7 cellular contexts compared by ENCODE assay signal in the genomic region with DNA sequence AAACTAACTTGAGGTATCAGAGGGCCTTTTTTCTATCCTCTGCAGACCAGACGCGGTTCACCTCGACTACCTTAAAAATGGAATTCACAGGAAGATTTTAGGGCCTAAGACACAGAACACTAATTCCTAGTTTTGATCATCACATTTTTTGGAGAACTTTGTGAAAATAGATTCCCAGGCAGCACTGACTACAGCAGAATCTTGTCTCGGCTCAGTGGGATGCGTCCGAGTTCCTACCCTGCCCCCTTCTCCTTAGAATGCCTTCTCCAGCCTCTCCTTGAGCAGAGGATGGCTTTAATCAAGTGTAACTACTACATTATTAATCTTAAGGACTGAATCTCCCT. TPM values are rescaled to one million over a fixed set of nuclear protein-coding genes. Genes with fewer than 3 reads are reported as not detected.
DNase-seq lines count a peak whose midpoint lies in the region; ATAC-seq and TF ChIP-seq lines count a peak whose summit lies in the region.

No MANE protein-coding gene starts in this region.

- CTCF ChIA-PET in activated CD8-positive, alpha-beta T cell treated with anti-CD3 and anti-CD28 coated beads, Interleukin-2, amount 10 ng/mL, durations not matched to agents 7 days and 5 days (lab: Charles Lee): no interaction called here

- no peaks in the 10 kb centered on the region for H3K9me3 Mint-ChIP-seq in activated CD8-positive, alpha-beta T cell treated with anti-CD3 and anti-CD28 coated beads, Interleukin-2, amount 10 ng/mL, durations not matched to agents 7 days and 5 days (ENCODE audit: insufficient read depth)
- H3K9me3 Mint-ChIP-seq in stimulated activated naive B cell treated with anti-CD40 and anti-IgM and Interleukin-4, amounts not matched to agents 10 μg/mL and 1 μg/mL and 100 μg/mL, for 72 hours: peaks cover 0 to 3% of the 10 kb centered on the region in 2 donors

- no peak for ATAC-seq in activated CD8-positive, alpha-beta T cell treated with anti-CD3 and anti-CD28 coated beads, Interleukin-2, amount 10 ng/mL, durations not matched to agents 7 days and 5 days
- ATAC-seq in stimulated activated naive B cell treated with anti-CD40 and anti-IgM and Interleukin-4, amounts not matched to agents 10 μg/mL and 1 μg/mL and 100 μg/mL, for 72 hours (replicated peaks): no peak
- no peak for ATAC-seq in GM18870 (IDR thresholded peaks at IDR 0.05; ENCODE audit: unreplicated experiment)

- POLR2A ChIA-PET in activated CD8-positive, alpha-beta T cell treated with anti-CD3 and anti-CD28 coated beads, Interleukin-2, amount 10 ng/mL, durations not matched to agents 7 days and 5 days (lab: Charles Lee): interaction anchor here (1.0 to 3.2 kb wide), 3 partner anchors 8 to 268 kb away, joined by 3 to 47 read pairs (median 3); a partner anchor contains a TSS

- H3K27ac ChIP-seq in iPS DF 6.9 (ENCODE audit: low read length): no peak overlapping the region

- peak overlapping the region; percentile 92 for H3K4me3 Mint-ChIP-seq in activated CD8-positive, alpha-beta T cell treated with anti-CD3 and anti-CD28 coated beads, Interleukin-2, amount 10 ng/mL, durations not matched to agents 7 days and 5 days
- peak overlapping the region; percentile 94 to 96 for H3K4me3 Mint-ChIP-seq in stimulated activated naive B cell treated with anti-CD40 and anti-IgM and Interleukin-4, amounts not matched to agents 10 μg/mL and 1 μg/mL and 100 μg/mL, for 72 hours

- TF ChIP-seq CTCF in HFF-Myc (IDR thresholded peaks at IDR 0.05; ENCODE audit: low read depth, low read length, missing control alignments): no peak

- peaks cover 30% of the 10 kb centered on the region for H3K4me1 Mint-ChIP-seq in activated CD8-positive, alpha-beta T cell treated with anti-CD3 and anti-CD28 coated beads, Interleukin-2, amount 10 ng/mL, durations not matched to agents 7 days and 5 days (ENCODE audit: low read depth)
- H3K4me1 Mint-ChIP-seq in stimulated activated naive B cell treated with anti-CD40 and anti-IgM and Interleukin-4, amounts not matched to agents 10 μg/mL and 1 μg/mL and 100 μg/mL, for 72 hours: peaks cover 8 to 17% of the 10 kb centered on the region in 2 donors

- no peaks in the 10 kb centered on the region for H3K27me3 Mint-ChIP-seq in activated CD8-positive, alpha-beta T cell treated with anti-CD3 and anti-CD28 coated beads, Interleukin-2, amount 10 ng/mL, durations not matched to agents 7 days and 5 days (ENCODE audit: low read depth)
- H3K27me3 Mint-ChIP-seq in stimulated activated naive B cell treated with anti-CD40 and anti-IgM and Interleukin-4, amounts not matched to agents 10 μg/mL and 1 μg/mL and 100 μg/mL, for 72 hours: no peaks in the 10 kb centered on the region

- H3K36me3 ChIP-seq in iPS DF 6.9 (ENCODE audit: control insufficient read depth, insufficient read depth, low read length): no peaks in the 10 kb centered on the region

- WGBS in iPS DF 6.9 (ENCODE audit: insufficient coverage, insufficient read length): no CpG with 5 or more reads among the region's 6 CpGs

- H3K27ac Mint-ChIP-seq in activated CD8-positive, alpha-beta T cell treated with anti-CD3 and anti-CD28 coated beads, Interleukin-2, amount 10 ng/mL, durations not matched to agents 7 days and 5 days: peak overlapping the region; percentile 98
- H3K27ac Mint-ChIP-seq in stimulated activated naive B cell treated with anti-CD40 and anti-IgM and Interleukin-4, amounts not matched to agents 10 μg/mL and 1 μg/mL and 100 μg/mL, for 72 hours: peak overlapping the region; percentile 98

- peak overlapping the region; percentile 76 for H3K4me3 ChIP-seq in HFF-Myc (replicated peaks; ENCODE audit: low read depth, low read length)
- H3K4me3 ChIP-seq in iPS DF 6.9 (ENCODE audit: low read length): peak overlapping the region; percentile 95; the same call in 1 of the 2 replicates

- peaks cover 7% of the 10 kb centered on the region for H3K36me3 Mint-ChIP-seq in activated CD8-positive, alpha-beta T cell treated with anti-CD3 and anti-CD28 coated beads, Interleukin-2, amount 10 ng/mL, durations not matched to agents 7 days and 5 days (ENCODE audit: low read depth)
- peaks cover 7 to 17% of the 10 kb centered on the region in 2 donors for H3K36me3 Mint-ChIP-seq in stimulated activated naive B cell treated with anti-CD40 and anti-IgM and Interleukin-4, amounts not matched to agents 10 μg/mL and 1 μg/mL and 100 μg/mL, for 72 hours

- no peaks in the 10 kb centered on the region for H3K9me3 ChIP-seq in iPS DF 6.9 (ENCODE audit: control insufficient read depth, insufficient read depth, low read length)

- H3K27me3 ChIP-seq in iPS DF 6.9 (ENCODE audit: control insufficient read depth, insufficient read depth, low read length): no peaks in the 10 kb centered on the region

- no peak for DNase-seq in HFF-Myc (ENCODE audit: extremely low read depth, low read depth)
- DNase-seq in activated CD8-positive, alpha-beta T cell treated with anti-CD3 and anti-CD28 coated beads, Interleukin-2, amount 10 ng/mL, durations not matched to agents 7 days and 5 days: no peak
- no peak for DNase-seq in iPS DF 6.9 (ENCODE audit: low read depth, low spot score)
- no peak for DNase-seq in stimulated activated naive B cell treated with anti-CD40 and anti-IgM and Interleukin-4, amounts not matched to agents 10 μg/mL and 1 μg/mL and 100 μg/mL, for 72 hours
- no peak for DNase-seq in SKM-1 (lab: John Stamatoyannopoulos, UW; ENCODE audit: unreplicated experiment)
- DNase-seq in NCI-H2081 treated with DMSO at 0.1 percent for 48 hours (lab: John Stamatoyannopoulos, UW): no peak

- H3K4me1 ChIP-seq in iPS DF 6.9 (ENCODE audit: control insufficient read depth, insufficient read depth, low read length): no peaks in the 10 kb centered on the region

RNA-seq across cellular contexts. Expression of a gene that starts 0.4 kb away (rescaled TPM):
- 10 to 100 TPM in 1 of 2 experiments, 1 to 10 TPM in 1; 6.9 to 10.8 TPM for total RNA-seq in activated CD8-positive, alpha-beta T cell treated with anti-CD3 and anti-CD28 coated beads, Interleukin-2, amount 10 ng/mL, durations not matched to agents 7 days and 5 days

RNA-seq across cellular contexts. Expression of a gene that starts 4.1 kb away (rescaled TPM):
- total RNA-seq in activated CD8-positive, alpha-beta T cell treated with anti-CD3 and anti-CD28 coated beads, Interleukin-2, amount 10 ng/mL, durations not matched to agents 7 days and 5 days: under 1 TPM; 0.65 to 0.66 TPM

RNA-seq across cellular contexts. Expression of a gene that starts 7.9 kb away (rescaled TPM):
- 10 to 100 TPM; 15.7 to 16.4 TPM for total RNA-seq in activated CD8-positive, alpha-beta T cell treated with anti-CD3 and anti-CD28 coated beads, Interleukin-2, amount 10 ng/mL, durations not matched to agents 7 days and 5 days

RNA-seq across cellular contexts. Expression of a gene that starts 47.4 kb away (rescaled TPM):
- under 1 TPM; 0.13 to 0.16 TPM for total RNA-seq in activated CD8-positive, alpha-beta T cell treated with anti-CD3 and anti-CD28 coated beads, Interleukin-2, amount 10 ng/mL, durations not matched to agents 7 days and 5 days

RNA-seq across cellular contexts. Expression of a gene that starts 47.5 kb away (rescaled TPM):
- total RNA-seq in activated CD8-positive, alpha-beta T cell treated with anti-CD3 and anti-CD28 coated beads, Interleukin-2, amount 10 ng/mL, durations not matched to agents 7 days and 5 days: 10 to 100 TPM; 12.0 to 15.0 TPM
